2 cellular contexts compared by ENCODE assay signal in the genomic region with DNA sequence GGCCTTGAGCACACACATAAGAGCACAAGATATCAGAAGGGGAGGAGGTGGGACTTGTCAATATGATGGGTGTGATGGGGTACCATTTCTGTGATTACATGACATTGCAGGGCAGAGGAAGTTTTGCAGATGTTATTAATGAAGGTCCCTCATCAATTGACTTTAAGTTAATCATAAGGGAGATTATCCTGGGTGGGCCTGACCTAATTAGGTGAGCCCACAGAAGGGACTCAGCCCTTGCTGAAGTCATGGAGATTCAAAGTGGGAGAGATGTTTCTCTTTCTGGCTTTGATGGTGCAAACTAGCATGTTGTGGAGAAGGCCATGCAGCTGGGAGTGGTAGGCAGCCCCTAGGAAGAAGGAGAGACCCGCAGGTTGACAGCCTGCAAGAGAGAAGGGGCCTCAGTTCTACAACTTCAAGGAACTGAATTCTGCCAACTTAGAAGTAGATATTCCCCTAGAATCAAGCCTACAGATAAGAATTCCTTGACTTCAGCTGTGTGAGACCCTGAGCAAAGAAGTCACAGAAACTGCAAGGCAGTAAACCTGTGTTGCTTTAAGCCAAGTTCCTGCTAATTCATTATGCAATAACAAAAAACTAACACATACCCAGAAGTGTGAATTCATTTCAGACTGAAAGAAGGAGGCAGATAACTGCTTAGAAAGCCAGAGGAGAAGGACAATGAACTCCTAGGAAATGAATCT.
TF ChIP-seq lines count a peak whose summit lies in the region.

No MANE protein-coding gene starts in this region.

TF ChIP-seq in HEK293, 187 proteins besides CTCF, POLR2A, EP300 and RAD21 (continued from another document):
- TF ChIP-seq, protein P1, sequence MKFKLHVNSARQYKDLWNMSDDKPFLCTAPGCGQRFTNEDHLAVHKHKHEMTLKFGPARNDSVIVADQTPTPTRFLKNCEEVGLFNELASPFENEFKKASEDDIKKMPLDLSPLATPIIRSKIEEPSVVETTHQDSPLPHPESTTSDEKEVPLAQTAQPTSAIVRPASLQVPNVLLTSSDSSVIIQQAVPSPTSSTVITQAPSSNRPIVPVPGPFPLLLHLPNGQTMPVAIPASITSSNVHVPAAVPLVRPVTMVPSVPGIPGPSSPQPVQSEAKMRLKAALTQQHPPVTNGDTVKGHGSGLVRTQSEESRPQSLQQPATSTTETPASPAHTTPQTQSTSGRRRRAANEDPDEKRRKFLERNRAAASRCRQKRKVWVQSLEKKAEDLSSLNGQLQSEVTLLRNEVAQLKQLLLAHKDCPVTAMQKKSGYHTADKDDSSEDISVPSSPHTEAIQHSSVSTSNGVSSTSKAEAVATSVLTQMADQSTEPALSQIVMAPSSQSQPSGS (tag by site-specific recombination; IDR thresholded peaks at IDR 0.05; ENCODE audit: low read depth) = no peak

TF ChIP-seq in K562, 482 proteins besides CTCF, POLR2A, EP300 and RAD21 (continued from another document):
- TF ChIP-seq, protein P2, sequence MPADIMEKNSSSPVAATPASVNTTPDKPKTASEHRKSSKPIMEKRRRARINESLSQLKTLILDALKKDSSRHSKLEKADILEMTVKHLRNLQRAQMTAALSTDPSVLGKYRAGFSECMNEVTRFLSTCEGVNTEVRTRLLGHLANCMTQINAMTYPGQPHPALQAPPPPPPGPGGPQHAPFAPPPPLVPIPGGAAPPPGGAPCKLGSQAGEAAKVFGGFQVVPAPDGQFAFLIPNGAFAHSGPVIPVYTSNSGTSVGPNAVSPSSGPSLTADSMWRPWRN (IDR thresholded peaks at IDR 0.05; ENCODE audit: low read depth) = no peak
- TF ChIP-seq ZNF134 (CRISPR knock-in tag; conservative IDR thresholded peaks at IDR 0.05) = peak; percentile 82
- TF ChIP-seq NFYB (IDR thresholded peaks at IDR 0.05; ENCODE audit: extremely low read depth, insufficient read length) = no peak
- no peak for TF ChIP-seq PTBP1 (IDR thresholded peaks at IDR 0.05; ENCODE audit: low read depth, low read length)
